32 cellular contexts compared by ENCODE assay signal in genomic region chr3:171228228-171228627, GRCh38.
DNase-seq lines count a peak whose midpoint lies in the region; ATAC-seq and TF ChIP-seq lines count a peak whose summit lies in the region.
"Had no signal": no experiment of that assay in that cellular context is flagged by ENCODE, and none has a peak within 500 bp of the region (broad histone marks: within the 10 kb centered on the region; RNA-seq: fewer than 3 reads in every experiment).

No MANE protein-coding gene starts in this region.

- no peaks in the 10 kb centered on the region for H3K79me2 ChIP-seq in osteoblast (ENCODE audit: insufficient read depth, low read length)

- no peak overlapping the region for H3K4me3 ChIP-seq in LNCaP clone FGC (ENCODE audit: low read depth, low read length)
- no peak overlapping the region for H3K4me3 ChIP-seq in osteoblast (ENCODE audit: insufficient read depth, low read length)
- H3K4me3 ChIP-seq: adrenal gland, HAP-1, pancreas, SJSA1, smooth muscle cell, stomach, tibial artery had no signal

- no peak for ATAC-seq in activated T-cell treated with anti-CD3 and anti-CD28 coated beads, Interleukin-2, amount 50 U/mL, for 4 hours
- ATAC-seq in GM21515 (IDR thresholded peaks at IDR 0.05; ENCODE audit: unreplicated experiment) (no peak), GM19328 (IDR thresholded peaks at IDR 0.05; ENCODE audit: unreplicated experiment) (no peak), GM21717 (IDR thresholded peaks at IDR 0.05; ENCODE audit: unreplicated experiment) (no peak)
- ATAC-seq: pancreas had no signal

- no peak overlapping the region for H2AFZ ChIP-seq in osteoblast (ENCODE audit: low read length)

- no peaks in the 10 kb centered on the region for H4K20me1 ChIP-seq in osteoblast (ENCODE audit: insufficient read depth, low read length)

- H3K27ac ChIP-seq in VCaP (peak overlapping the region; percentile 21; the same call in 1 of the 2 replicates), osteoblast (ENCODE audit: low read depth, low read length) (no peak overlapping the region)
- H3K27ac ChIP-seq: adrenal gland, KMS-11, pancreas, SJSA1, stomach, tibial artery had no signal

- H3K36me3 Mint-ChIP-seq in activated T-cell treated with anti-CD3 and anti-CD28 coated beads, Interleukin-2, amount 50 U/mL, for 24 hours (ENCODE audit: low read depth): peaks cover 38% of the 10 kb centered on the region
- H3K36me3 Mint-ChIP-seq in activated T-cell treated with anti-CD3 and anti-CD28 coated beads, Interleukin-2, amount 50 U/mL, for 4 hours (ENCODE audit: insufficient read depth): peaks cover 31% of the 10 kb centered on the region
- H3K36me3 Mint-ChIP-seq: naive B cell had no signal

- H3K27ac Mint-ChIP-seq in activated T-cell treated with anti-CD3 and anti-CD28 coated beads, Interleukin-2, amount 50 U/mL, for 24 hours: peak overlapping the region; percentile 66
- H3K27ac Mint-ChIP-seq: activated B cell treated with CpG ODN at 0.5 μM for 24 hours; activated CD4-positive, alpha-beta memory T cell treated with anti-CD3 and anti-CD28 coated beads, Interleukin-2, amount 10 ng/mL, durations not matched to agents 7 days and 5 days; B cell; mesothelial cell of epicardium; naive B cell had no signal

- H3K4me3 Mint-ChIP-seq in activated T-cell treated with anti-CD3 and anti-CD28 coated beads, Interleukin-2, amount 50 U/mL, for 24 hours: no peak overlapping the region
- H3K4me3 Mint-ChIP-seq in activated T-cell treated with anti-CD3 and anti-CD28 coated beads, Interleukin-2, amount 50 U/mL, for 4 hours: no peak overlapping the region
- H3K4me3 Mint-ChIP-seq: activated B cell treated with CpG ODN at 0.5 μM for 24 hours; activated CD4-positive, alpha-beta memory T cell treated with anti-CD3 and anti-CD28 coated beads, Interleukin-2, amount 10 ng/mL, durations not matched to agents 7 days and 5 days; B cell; brain; mesothelial cell of epicardium; naive B cell had no signal

- DNase-seq in activated T-cell treated with anti-CD3 and anti-CD28 coated beads, Interleukin-2, amount 50 U/mL, for 24 hours: no peak
- DNase-seq in activated T-cell treated with anti-CD3 and anti-CD28 coated beads, Interleukin-2, amount 50 U/mL, for 4 hours: no peak
- DNase-seq in LNCaP clone FGC (ENCODE audit: low read depth) (peak; percentile 87), osteoblast (ENCODE audit: insufficient read length, low spot score, missing footprints) (peak; percentile 27)
- DNase-seq: activated B cell treated with CpG ODN at 0.5 μM for 24 hours; activated CD4-positive, alpha-beta memory T cell treated with anti-CD3 and anti-CD28 coated beads, Interleukin-2, amount 10 ng/mL, durations not matched to agents 7 days and 5 days; activated CD8-positive, alpha-beta memory T cell treated with anti-CD3 and anti-CD28 coated beads, Interleukin-2, amount 50 U/mL, for 48 hours; activated effector memory CD4-positive, alpha-beta T cell treated with Interleukin-2 at 50 U/mL for 16 hours; adrenal gland; DMS79 treated with DMSO at 0.1 percent for 48 hours; effector CD4-positive, alpha-beta T cell; islet precursor cell; naive B cell; NCI-H1694 treated with DMSO at 0.1 percent for 48 hours; NCI-H69; pancreas; RPMI8226; stimulated activated CD4-positive, alpha-beta T cell treated with anti-CD3 and anti-CD28 coated beads, Interleukin-1b, Interleukin-23, amount 100 ng/mL, for 48 hours; stimulated activated CD8-positive, alpha-beta memory T cell treated with anti-CD3 and anti-CD28 coated beads, Interleukin-4, amount 100 ng/mL, for 48 hours; stomach; tibial artery had no signal

- peaks cover 11% of the 10 kb centered on the region for H3K9me3 Mint-ChIP-seq in activated T-cell treated with anti-CD3 and anti-CD28 coated beads, Interleukin-2, amount 50 U/mL, for 24 hours
- H3K9me3 Mint-ChIP-seq in activated T-cell treated with anti-CD3 and anti-CD28 coated beads, Interleukin-2, amount 50 U/mL, for 4 hours: peaks cover 8% of the 10 kb centered on the region

- peaks cover 16% of the 10 kb centered on the region for H3K27me3 ChIP-seq in osteoblast (ENCODE audit: insufficient read depth, low read length)
- H3K27me3 ChIP-seq: adrenal gland, SJSA1, stomach, tibial artery had no signal

- no peaks in the 10 kb centered on the region for H3K4me1 ChIP-seq in osteoblast (ENCODE audit: insufficient read depth, low read length)
- H3K4me1 ChIP-seq: adrenal gland, pancreas had no signal

- H3K36me3 ChIP-seq in osteoblast (ENCODE audit: insufficient read depth, low read length): no peaks in the 10 kb centered on the region
- H3K36me3 ChIP-seq: adrenal gland, HAP-1, pancreas, SJSA1 had no signal

- no peaks in the 10 kb centered on the region for H3K27me3 Mint-ChIP-seq in activated T-cell treated with anti-CD3 and anti-CD28 coated beads, Interleukin-2, amount 50 U/mL, for 24 hours
- no peaks in the 10 kb centered on the region for H3K27me3 Mint-ChIP-seq in activated T-cell treated with anti-CD3 and anti-CD28 coated beads, Interleukin-2, amount 50 U/mL, for 4 hours (ENCODE audit: low read depth)
- H3K27me3 Mint-ChIP-seq: activated B cell treated with CpG ODN at 0.5 μM for 24 hours; activated CD4-positive, alpha-beta memory T cell treated with anti-CD3 and anti-CD28 coated beads, Interleukin-2, amount 10 ng/mL, durations not matched to agents 7 days and 5 days; B cell; naive B cell had no signal

- no peaks in the 10 kb centered on the region for H3K9me3 ChIP-seq in osteoblast (ENCODE audit: low read depth, low read length)
- H3K9me3 ChIP-seq: adrenal gland, HAP-1, pancreas, SJSA1, stomach had no signal

- peaks cover 68% of the 10 kb centered on the region for H3K4me1 Mint-ChIP-seq in activated T-cell treated with anti-CD3 and anti-CD28 coated beads, Interleukin-2, amount 50 U/mL, for 24 hours (ENCODE audit: low read depth)
- H3K4me1 Mint-ChIP-seq in activated T-cell treated with anti-CD3 and anti-CD28 coated beads, Interleukin-2, amount 50 U/mL, for 4 hours (ENCODE audit: low read depth): peaks cover 57% of the 10 kb centered on the region
- H3K4me1 Mint-ChIP-seq: activated B cell treated with CpG ODN at 0.5 μM for 24 hours, B cell, mesothelial cell of epicardium, naive B cell had no signal

- TF ChIP-seq CTCF in LNCaP clone FGC (IDR thresholded peaks at IDR 0.05; ENCODE audit: control insufficient read depth, extremely low read depth, insufficient read depth) (no peak), VCaP (conservative IDR thresholded peaks at IDR 0.05) (no peak), osteoblast (IDR thresholded peaks at IDR 0.05; ENCODE audit: extremely low read depth, low read depth, low read length) (no peak)

- no peak overlapping the region for H3K4me2 ChIP-seq in osteoblast (ENCODE audit: insufficient read depth, low read length)
- H3K4me2 ChIP-seq: KMS-11, smooth muscle cell had no signal

Comparison
In these comparisons a context has a peak if more than half of its experiments do, and no peak if none do; other contexts are left out.
1. DNase-seq: peak in LNCaP clone FGC (single experiment) and osteoblast (single experiment); none in activated T-cell treated with anti-CD3 and anti-CD28 coated beads, Interleukin-2, amount 50 U/mL, for 24 hours (single experiment) and activated T-cell treated with anti-CD3 and anti-CD28 coated beads, Interleukin-2, amount 50 U/mL, for 4 hours (single experiment).